ENCODE assay signal across 19 cellular contexts in genomic region chr5:9108156-9108555, GRCh38.
DNase-seq lines count a peak whose midpoint lies in the region; ATAC-seq and TF ChIP-seq lines count a peak whose summit lies in the region.
"Had no signal": no experiment of that assay in that cellular context is flagged by ENCODE, and none has a peak within 500 bp of the region (broad histone marks: within the 10 kb centered on the region; RNA-seq: fewer than 3 reads in every experiment).

No MANE protein-coding gene starts in this region.

- no peaks in the 10 kb centered on the region for H3K4me1 ChIP-seq in transverse colon

- no peak for TF ChIP-seq CTCF in fibroblast of mammary gland (conservative IDR thresholded peaks at IDR 0.05; ENCODE audit: control insufficient read depth, insufficient read depth, low read depth, low read length)
- TF ChIP-seq CTCF in transverse colon (IDR thresholded peaks at IDR 0.05): no peak

- intact Hi-C loops in transverse colon (cut with DNase I; ENCODE audit: low total_unique reads): no loop called here

- H3K9me3 ChIP-seq in transverse colon (no peaks in the 10 kb centered on the region), MG63 (no peaks in the 10 kb centered on the region)

- H3K27ac ChIP-seq in transverse colon: no peak overlapping the region
- H3K27ac ChIP-seq: RWPE1 had no signal

- no peaks in the 10 kb centered on the region for H3K27me3 ChIP-seq in transverse colon
- H3K27me3 ChIP-seq in MG63: no peaks in the 10 kb centered on the region

- WGBS in transverse colon (ENCODE audit: low coverage in 1 of 2), 2 donors: 74 to 85% methylated on average over 6 of the region's 6 CpGs

- no peak for TF ChIP-seq POLR2A in transverse colon (IDR thresholded peaks at IDR 0.05)

- in situ Hi-C loops in ACHN (cut with HindIII; ENCODE audit: low pct_ligation_motif_present, low pct_unique_long_range_greater_than_20kb, low sequenced_read_pairs): no loop called here
- in situ Hi-C loops in transverse colon (cut with MboI; ENCODE audit: low pct_ligation_motif_present in 1 of 4, low pct_unique_long_range_greater_than_20kb in 1 of 4, low sequenced_read_pairs in 3 of 4): no loop called here

- H3K4me3 ChIP-seq in fibroblast of mammary gland (ENCODE audit: control insufficient read depth, low read depth, low read length): no peak overlapping the region
- H3K4me3 ChIP-seq in transverse colon: no peak overlapping the region
- no peak overlapping the region for H3K4me3 ChIP-seq in MG63
- H3K4me3 ChIP-seq: GM23338, K562 had no signal

- DNase-seq in NCI-H2171 treated with DMSO at 0.1 percent for 48 hours (lab: John Stamatoyannopoulos, UW) (peak; percentile 23), NCI-H2171 (lab: John Stamatoyannopoulos, UW) (no peak), NCI-H524 treated with DMSO at 0.1 percent for 48 hours (lab: John Stamatoyannopoulos, UW) (peak; percentile 36), fibroblast of mammary gland (ENCODE audit: low read depth) (peak; percentile 55), ACHN (no peak), transverse colon (no peak), MG63 (no peak)
- DNase-seq: 8988T, C1 segment of cervical spinal cord, DMS79 treated with DMSO at 0.1 percent for 48 hours, HCEC 1CT, NCI-H1105 treated with DMSO at 0.1 percent for 48 hours, NCI-H1694 treated with DMSO at 0.1 percent for 48 hours, NCI-H2107, NCI-H774 had no signal

- no peak for TF ChIP-seq EP300 in transverse colon (IDR thresholded peaks at IDR 0.05; ENCODE audit: low read depth)

- H3K36me3 ChIP-seq in transverse colon (no peaks in the 10 kb centered on the region), MG63 (peaks cover 3% of the 10 kb centered on the region; the same call in 1 of the 2 replicates)

- no peak for ATAC-seq in HG03432 (IDR thresholded peaks at IDR 0.05; ENCODE audit: unreplicated experiment)
- ATAC-seq: GM23338, K562 had no signal

Comparison
In these comparisons a context has a peak if more than half of its experiments do, and no peak if none do; other contexts are left out.
1. DNase-seq: peak in NCI-H2171 treated with DMSO at 0.1 percent for 48 hours (single experiment), NCI-H524 treated with DMSO at 0.1 percent for 48 hours (single experiment) and fibroblast of mammary gland (single experiment); none in NCI-H2171 (single experiment), ACHN (single experiment), transverse colon (single experiment) and MG63 (single experiment).